1 cellular context compared by ENCODE assay signal in the genomic region with DNA sequence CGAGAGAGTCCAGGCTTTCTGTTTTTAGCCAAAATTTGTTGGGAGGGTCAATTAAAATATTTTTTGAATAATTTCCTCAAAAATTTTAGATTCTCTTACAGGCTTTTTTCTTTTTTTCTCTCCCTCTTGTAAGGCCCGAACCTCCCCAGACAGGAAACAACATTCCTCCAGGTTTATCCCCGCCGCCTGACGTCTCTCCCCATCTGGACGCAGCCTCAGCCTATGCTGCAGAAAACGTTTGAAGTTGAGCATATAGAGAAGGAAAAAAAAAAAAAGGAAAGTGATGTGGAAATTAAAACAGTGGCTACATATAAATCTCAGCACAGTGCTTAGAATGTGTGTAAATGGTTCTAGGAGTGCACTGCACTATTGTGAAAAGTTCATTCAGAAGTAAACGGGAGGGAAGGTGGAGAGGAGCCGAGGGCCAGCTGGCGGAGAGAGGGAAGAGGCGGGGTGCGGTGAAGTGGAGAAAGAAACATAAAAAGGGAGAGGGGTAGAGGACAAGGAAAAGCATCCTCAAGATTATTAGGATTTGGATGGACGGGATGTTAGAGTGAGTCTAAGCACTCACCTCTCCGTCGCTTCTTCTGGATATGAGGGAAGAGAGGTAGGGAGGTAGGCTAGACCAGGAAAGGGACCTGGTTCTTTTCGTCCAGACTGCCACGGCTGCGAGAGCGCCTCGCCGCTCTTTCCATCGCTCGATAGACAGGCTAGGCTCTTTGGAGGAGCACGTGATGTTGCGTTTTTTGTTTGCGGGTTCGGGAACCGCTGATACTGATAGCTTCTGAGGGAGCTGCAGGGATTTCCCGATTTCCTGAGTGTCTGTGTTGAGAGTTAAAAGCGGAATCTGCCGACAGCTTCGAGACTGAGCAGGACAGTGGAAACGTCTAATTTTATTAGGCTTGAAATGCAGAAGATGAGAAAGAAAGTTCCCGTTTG.
TF ChIP-seq lines count a peak whose summit lies in the region.

No MANE protein-coding gene starts in this region.

TF ChIP-seq in K562, 482 proteins besides CTCF, POLR2A, EP300 and RAD21 (continued from another document):
- TF ChIP-seq, protein P1, sequence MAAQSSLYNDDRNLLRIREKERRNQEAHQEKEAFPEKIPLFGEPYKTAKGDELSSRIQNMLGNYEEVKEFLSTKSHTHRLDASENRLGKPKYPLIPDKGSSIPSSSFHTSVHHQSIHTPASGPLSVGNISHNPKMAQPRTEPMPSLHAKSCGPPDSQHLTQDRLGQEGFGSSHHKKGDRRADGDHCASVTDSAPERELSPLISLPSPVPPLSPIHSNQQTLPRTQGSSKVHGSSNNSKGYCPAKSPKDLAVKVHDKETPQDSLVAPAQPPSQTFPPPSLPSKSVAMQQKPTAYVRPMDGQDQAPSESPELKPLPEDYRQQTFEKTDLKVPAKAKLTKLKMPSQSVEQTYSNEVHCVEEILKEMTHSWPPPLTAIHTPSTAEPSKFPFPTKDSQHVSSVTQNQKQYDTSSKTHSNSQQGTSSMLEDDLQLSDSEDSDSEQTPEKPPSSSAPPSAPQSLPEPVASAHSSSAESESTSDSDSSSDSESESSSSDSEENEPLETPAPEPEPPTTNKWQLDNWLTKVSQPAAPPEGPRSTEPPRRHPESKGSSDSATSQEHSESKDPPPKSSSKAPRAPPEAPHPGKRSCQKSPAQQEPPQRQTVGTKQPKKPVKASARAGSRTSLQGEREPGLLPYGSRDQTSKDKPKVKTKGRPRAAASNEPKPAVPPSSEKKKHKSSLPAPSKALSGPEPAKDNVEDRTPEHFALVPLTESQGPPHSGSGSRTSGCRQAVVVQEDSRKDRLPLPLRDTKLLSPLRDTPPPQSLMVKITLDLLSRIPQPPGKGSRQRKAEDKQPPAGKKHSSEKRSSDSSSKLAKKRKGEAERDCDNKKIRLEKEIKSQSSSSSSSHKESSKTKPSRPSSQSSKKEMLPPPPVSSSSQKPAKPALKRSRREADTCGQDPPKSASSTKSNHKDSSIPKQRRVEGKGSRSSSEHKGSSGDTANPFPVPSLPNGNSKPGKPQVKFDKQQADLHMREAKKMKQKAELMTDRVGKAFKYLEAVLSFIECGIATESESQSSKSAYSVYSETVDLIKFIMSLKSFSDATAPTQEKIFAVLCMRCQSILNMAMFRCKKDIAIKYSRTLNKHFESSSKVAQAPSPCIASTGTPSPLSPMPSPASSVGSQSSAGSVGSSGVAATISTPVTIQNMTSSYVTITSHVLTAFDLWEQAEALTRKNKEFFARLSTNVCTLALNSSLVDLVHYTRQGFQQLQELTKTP (IDR thresholded peaks at IDR 0.05; ENCODE audit: low read depth in 1 of 2, partially characterized antibody in 2 of 2): peak in 1 of 2 experiments; percentile 22
- TF ChIP-seq RBM39 (optimal IDR thresholded peaks at IDR 0.05; ENCODE audit: low read depth, low read length) (peak; percentile 80), NCOA1 (IDR thresholded peaks at IDR 0.05; ENCODE audit: low read depth) (0 out of 2 replicates have a peak, but pooled peaks have one; percentile 15), MIER1 (IDR thresholded peaks at IDR 0.05; ENCODE audit: low read depth) (peak; percentile 36; the same call in 1 of the 2 replicates), YBX1 (IDR thresholded peaks at IDR 0.05) (0 out of 2 replicates have a peak, but pooled peaks have one; percentile 45), TAL1 (IDR thresholded peaks at IDR 0.05) (0 out of 2 replicates have a peak, but pooled peaks have one; percentile 10), HNRNPK (IDR thresholded peaks at IDR 0.05; ENCODE audit: low read depth, low read length, poor library complexity, severe bottlenecking) (no peak), LARP7 (IDR thresholded peaks at IDR 0.05) (peak; percentile 76; the same call in 1 of the 2 replicates), ZNF143 (CRISPR knock-in tag; IDR thresholded peaks at IDR 0.05) (no peak), ZNF140 (CRISPR knock-in tag; IDR thresholded peaks at IDR 0.05) (no peak), GATAD2A (IDR thresholded peaks at IDR 0.05) (no peak), ZEB2 (IDR thresholded peaks at IDR 0.05) (peak; percentile 51; the same call in 1 of the 2 replicates), SRSF7 (optimal IDR thresholded peaks at IDR 0.05; ENCODE audit: low read depth, low read length) (no peak), L3MBTL2 (IDR thresholded peaks at IDR 0.05) (peak; percentile 82), MTA1 (IDR thresholded peaks at IDR 0.05; ENCODE audit: borderline replicate concordance) (peak; percentile 65; the same call in 1 of the 2 replicates), PCBP2 (IDR thresholded peaks at IDR 0.05; ENCODE audit: low read depth, low read length, poor library complexity, severe bottlenecking) (no peak), STAT5A (IDR thresholded peaks at IDR 0.05; ENCODE audit: borderline replicate concordance, low read length) (0 out of 2 replicates have a peak, but pooled peaks have one; percentile 7), BMI1 (IDR thresholded peaks at IDR 0.05; ENCODE audit: low read length) (peak; percentile 30; the same call in 1 of the 2 replicates), TEAD2 (tag; IDR thresholded peaks at IDR 0.05) (no peak), BHLHE40 (IDR thresholded peaks at IDR 0.05; ENCODE audit: low read length) (peak; percentile 74), RBBP5 (IDR thresholded peaks at IDR 0.05; ENCODE audit: borderline replicate concordance, insufficient read depth, low read length, poor library complexity, severe bottlenecking) (peak; percentile 67), HDAC1 (IDR thresholded peaks at IDR 0.05) (peak in 1 of 2 experiments; percentile 44; a peak in 1 of 4 replicates), CC2D1A (IDR thresholded peaks at IDR 0.05) (peak; percentile 33; the same call in 1 of the 2 replicates), DACH1 (IDR thresholded peaks at IDR 0.05; ENCODE audit: partially characterized antibody) (peak; percentile 34), ZNF3 (CRISPR knock-in tag; IDR thresholded peaks at IDR 0.05) (no peak), MEIS2 (IDR thresholded peaks at IDR 0.05; ENCODE audit: partially characterized antibody) (no peak), RCOR1 (IDR thresholded peaks at IDR 0.05; ENCODE audit: borderline replicate concordance in 1 of 2, low read depth in 2 of 2, low read length in 2 of 2) (peak in 1 of 2 experiments; percentile 50; a peak in 1 of 4 replicates), MAZ (CRISPR knock-in tag; conservative IDR thresholded peaks at IDR 0.05 in 1 of 2, IDR thresholded peaks at IDR 0.05 in 1 of 2) (peak in 1 of 2 experiments; percentile 48; a peak in 1 of 4 replicates), RAD51 (IDR thresholded peaks at IDR 0.05; ENCODE audit: borderline replicate concordance, low read depth) (peak; percentile 57; the same call in 1 of the 2 replicates), KDM1A (IDR thresholded peaks at IDR 0.05) (peak; percentile 36 to 54), TOE1 (IDR thresholded peaks at IDR 0.05; ENCODE audit: borderline replicate concordance) (peak; percentile 76), TOE1 (CRISPR knock-in tag; IDR thresholded peaks at IDR 0.05; ENCODE audit: borderline replicate concordance, low read depth) (no peak), CTBP1 (IDR thresholded peaks at IDR 0.05; ENCODE audit: borderline replicate concordance) (peak; percentile 38)
- TF ChIP-seq, protein P2, sequence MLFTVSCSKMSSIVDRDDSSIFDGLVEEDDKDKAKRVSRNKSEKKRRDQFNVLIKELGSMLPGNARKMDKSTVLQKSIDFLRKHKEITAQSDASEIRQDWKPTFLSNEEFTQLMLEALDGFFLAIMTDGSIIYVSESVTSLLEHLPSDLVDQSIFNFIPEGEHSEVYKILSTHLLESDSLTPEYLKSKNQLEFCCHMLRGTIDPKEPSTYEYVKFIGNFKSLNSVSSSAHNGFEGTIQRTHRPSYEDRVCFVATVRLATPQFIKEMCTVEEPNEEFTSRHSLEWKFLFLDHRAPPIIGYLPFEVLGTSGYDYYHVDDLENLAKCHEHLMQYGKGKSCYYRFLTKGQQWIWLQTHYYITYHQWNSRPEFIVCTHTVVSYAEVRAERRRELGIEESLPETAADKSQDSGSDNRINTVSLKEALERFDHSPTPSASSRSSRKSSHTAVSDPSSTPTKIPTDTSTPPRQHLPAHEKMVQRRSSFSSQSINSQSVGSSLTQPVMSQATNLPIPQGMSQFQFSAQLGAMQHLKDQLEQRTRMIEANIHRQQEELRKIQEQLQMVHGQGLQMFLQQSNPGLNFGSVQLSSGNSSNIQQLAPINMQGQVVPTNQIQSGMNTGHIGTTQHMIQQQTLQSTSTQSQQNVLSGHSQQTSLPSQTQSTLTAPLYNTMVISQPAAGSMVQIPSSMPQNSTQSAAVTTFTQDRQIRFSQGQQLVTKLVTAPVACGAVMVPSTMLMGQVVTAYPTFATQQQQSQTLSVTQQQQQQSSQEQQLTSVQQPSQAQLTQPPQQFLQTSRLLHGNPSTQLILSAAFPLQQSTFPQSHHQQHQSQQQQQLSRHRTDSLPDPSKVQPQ (CRISPR knock-in tag; IDR thresholded peaks at IDR 0.05; ENCODE audit: borderline replicate concordance): no peak
- TF ChIP-seq, protein P3, sequence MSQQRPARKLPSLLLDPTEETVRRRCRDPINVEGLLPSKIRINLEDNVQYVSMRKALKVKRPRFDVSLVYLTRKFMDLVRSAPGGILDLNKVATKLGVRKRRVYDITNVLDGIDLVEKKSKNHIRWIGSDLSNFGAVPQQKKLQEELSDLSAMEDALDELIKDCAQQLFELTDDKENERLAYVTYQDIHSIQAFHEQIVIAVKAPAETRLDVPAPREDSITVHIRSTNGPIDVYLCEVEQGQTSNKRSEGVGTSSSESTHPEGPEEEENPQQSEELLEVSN (IDR thresholded peaks at IDR 0.05; ENCODE audit: borderline replicate concordance in 1 of 2, extremely low read depth in 1 of 2, insufficient read depth in 1 of 2, insufficient read length in 1 of 2, low read depth in 1 of 2, low read length in 1 of 2, poor library complexity in 1 of 2, severe bottlenecking in 1 of 2): peak; percentile 33 to 69
- TF ChIP-seq, protein P4, sequence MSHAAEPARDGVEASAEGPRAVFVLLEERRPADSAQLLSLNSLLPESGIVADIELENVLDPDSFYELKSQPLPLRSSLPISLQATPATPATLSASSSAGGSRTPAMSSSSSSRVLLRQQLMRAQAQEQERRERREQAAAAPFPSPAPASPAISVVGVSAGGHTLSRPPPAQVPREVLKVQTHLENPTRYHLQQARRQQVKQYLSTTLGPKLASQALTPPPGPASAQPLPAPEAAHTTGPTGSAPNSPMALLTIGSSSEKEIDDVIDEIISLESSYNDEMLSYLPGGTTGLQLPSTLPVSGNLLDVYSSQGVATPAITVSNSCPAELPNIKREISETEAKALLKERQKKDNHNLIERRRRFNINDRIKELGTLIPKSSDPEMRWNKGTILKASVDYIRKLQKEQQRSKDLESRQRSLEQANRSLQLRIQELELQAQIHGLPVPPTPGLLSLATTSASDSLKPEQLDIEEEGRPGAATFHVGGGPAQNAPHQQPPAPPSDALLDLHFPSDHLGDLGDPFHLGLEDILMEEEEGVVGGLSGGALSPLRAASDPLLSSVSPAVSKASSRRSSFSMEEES (CRISPR knock-in tag; IDR thresholded peaks at IDR 0.05): peak; percentile 71
- TF ChIP-seq, protein P5, sequence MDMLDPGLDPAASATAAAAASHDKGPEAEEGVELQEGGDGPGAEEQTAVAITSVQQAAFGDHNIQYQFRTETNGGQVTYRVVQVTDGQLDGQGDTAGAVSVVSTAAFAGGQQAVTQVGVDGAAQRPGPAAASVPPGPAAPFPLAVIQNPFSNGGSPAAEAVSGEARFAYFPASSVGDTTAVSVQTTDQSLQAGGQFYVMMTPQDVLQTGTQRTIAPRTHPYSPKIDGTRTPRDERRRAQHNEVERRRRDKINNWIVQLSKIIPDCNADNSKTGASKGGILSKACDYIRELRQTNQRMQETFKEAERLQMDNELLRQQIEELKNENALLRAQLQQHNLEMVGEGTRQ (CRISPR knock-in tag; IDR thresholded peaks at IDR 0.05): peak; percentile 72
- TF ChIP-seq, protein P6, sequence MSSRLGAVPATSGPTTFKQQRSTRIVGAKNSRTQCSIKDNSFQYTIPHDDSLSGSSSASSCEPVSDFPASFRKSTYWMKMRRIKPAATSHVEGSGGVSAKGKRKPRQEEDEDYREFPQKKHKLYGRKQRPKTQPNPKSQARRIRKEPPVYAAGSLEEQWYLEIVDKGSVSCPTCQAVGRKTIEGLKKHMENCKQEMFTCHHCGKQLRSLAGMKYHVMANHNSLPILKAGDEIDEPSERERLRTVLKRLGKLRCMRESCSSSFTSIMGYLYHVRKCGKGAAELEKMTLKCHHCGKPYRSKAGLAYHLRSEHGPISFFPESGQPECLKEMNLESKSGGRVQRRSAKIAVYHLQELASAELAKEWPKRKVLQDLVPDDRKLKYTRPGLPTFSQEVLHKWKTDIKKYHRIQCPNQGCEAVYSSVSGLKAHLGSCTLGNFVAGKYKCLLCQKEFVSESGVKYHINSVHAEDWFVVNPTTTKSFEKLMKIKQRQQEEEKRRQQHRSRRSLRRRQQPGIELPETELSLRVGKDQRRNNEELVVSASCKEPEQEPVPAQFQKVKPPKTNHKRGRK (tag; IDR thresholded peaks at IDR 0.05): peak; percentile 33; the same call in 1 of the 2 replicates
- TF ChIP-seq, protein P7, sequence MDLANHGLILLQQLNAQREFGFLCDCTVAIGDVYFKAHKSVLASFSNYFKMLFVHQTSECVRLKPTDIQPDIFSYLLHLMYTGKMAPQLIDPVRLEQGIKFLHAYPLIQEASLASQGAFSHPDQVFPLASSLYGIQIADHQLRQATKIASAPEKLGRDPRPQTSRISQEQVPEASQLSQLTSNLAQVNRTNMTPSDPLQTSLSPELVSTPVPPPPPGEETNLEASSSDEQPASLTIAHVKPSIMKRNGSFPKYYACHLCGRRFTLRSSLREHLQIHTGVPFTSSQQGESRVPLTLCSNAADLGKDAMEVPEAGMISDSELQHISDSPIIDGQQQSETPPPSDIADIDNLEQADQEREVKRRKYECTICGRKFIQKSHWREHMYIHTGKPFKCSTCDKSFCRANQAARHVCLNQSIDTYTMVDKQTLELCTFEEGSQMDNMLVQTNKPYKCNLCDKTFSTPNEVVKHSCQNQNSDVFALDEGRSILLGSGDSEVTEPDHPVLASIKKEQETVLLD (IDR thresholded peaks at IDR 0.05): no peak
- TF ChIP-seq, protein P8, sequence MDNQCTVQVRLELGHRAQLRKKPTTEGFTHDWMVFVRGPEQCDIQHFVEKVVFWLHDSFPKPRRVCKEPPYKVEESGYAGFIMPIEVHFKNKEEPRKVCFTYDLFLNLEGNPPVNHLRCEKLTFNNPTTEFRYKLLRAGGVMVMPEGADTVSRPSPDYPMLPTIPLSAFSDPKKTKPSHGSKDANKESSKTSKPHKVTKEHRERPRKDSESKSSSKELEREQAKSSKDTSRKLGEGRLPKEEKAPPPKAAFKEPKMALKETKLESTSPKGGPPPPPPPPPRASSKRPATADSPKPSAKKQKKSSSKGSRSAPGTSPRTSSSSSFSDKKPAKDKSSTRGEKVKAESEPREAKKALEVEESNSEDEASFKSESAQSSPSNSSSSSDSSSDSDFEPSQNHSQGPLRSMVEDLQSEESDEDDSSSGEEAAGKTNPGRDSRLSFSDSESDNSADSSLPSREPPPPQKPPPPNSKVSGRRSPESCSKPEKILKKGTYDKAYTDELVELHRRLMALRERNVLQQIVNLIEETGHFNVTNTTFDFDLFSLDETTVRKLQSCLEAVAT (IDR thresholded peaks at IDR 0.05): peak; percentile 52 to 65; a peak in 1 of 4 replicates
